Comparison of ENCODE assay signal across 8 cellular contexts in the genomic region with DNA sequence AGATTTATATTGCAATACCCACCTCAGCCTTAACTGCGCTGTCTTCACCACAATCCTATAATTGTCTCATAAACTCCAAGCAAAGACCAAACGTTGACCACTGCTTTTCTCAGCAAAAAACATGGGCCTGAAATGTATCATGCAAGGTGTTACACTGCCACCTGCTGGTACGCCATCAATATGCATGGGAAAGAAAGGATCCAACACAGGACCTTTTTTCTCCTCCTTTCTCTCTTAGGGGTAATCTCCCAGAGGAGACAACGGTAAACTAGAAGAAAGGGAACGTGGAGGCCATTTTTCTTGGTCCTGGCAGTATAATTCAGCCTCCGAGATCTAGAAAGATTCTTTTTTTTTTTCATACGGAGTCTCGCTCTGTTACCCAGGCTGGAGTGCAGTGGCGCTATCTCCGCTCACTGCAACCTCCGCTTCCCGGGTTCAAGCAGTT.
DNase-seq lines count a peak whose midpoint lies in the region; ATAC-seq, FAIRE-seq and TF ChIP-seq lines count a peak whose summit lies in the region.

No MANE protein-coding gene starts in this region.

- no peak overlapping the region for H2AFZ ChIP-seq in trophoblast cell (ENCODE audit: insufficient read depth, low read length, poor library complexity)

- no peak overlapping the region for H3K23ac ChIP-seq in trophoblast cell (ENCODE audit: low read length)

- no peaks in the 10 kb centered on the region for H3K36me3 Mint-ChIP-seq in activated naive CD4-positive, alpha-beta T cell treated with anti-CD3 and anti-CD28 coated beads for 36 hours (ENCODE audit: low read depth)

- no peaks in the 10 kb centered on the region for H3K27me3 ChIP-seq in trophoblast cell (ENCODE audit: insufficient read depth, low read length)
- H3K27me3 ChIP-seq in upper lobe of right lung = no peaks in the 10 kb centered on the region

- CTCF ChIA-PET in activated naive CD4-positive, alpha-beta T cell treated with anti-CD3 and anti-CD28 coated beads for 36 hours (lab: Charles Lee) = interaction anchor here (0.6 to 5.9 kb wide), 31 partner anchors 10 to 1030 kb away, joined by 3 to 177 read pairs (median 6); a partner anchor contains a TSS

- H4K12ac ChIP-seq in trophoblast cell (ENCODE audit: low read depth, low read length) = no peak overlapping the region

- H2BK12ac ChIP-seq in trophoblast cell (ENCODE audit: low read length) = no peak overlapping the region

- H3K36me3 ChIP-seq in trophoblast cell (ENCODE audit: control insufficient read depth in 1 of 2, insufficient read depth in 2 of 2, low read length in 2 of 2) (no peaks in the 10 kb centered on the region), upper lobe of right lung (no peaks in the 10 kb centered on the region)

- H3K9ac ChIP-seq in trophoblast cell (ENCODE audit: low read length) = no peak overlapping the region

- peak; percentile 94 for TF ChIP-seq CTCF in upper lobe of right lung (IDR thresholded peaks at IDR 0.05)

- intact Hi-C loops in activated naive CD4-positive, alpha-beta T cell treated with anti-CD3 and anti-CD28 coated beads for 36 hours (cut with micrococcal nuclease) = loop anchor here (1.0 to 10.0 kb wide), 9 partner anchors 12 to 1007 kb away; a partner anchor contains a TSS
- intact Hi-C loops in upper lobe of right lung (cut with DNase I) = no loop called here

- no peaks in the 10 kb centered on the region for H3K27me3 Mint-ChIP-seq in activated naive CD4-positive, alpha-beta T cell treated with anti-CD3 and anti-CD28 coated beads for 36 hours (ENCODE audit: low read depth)

- H2BK5ac ChIP-seq in trophoblast cell (ENCODE audit: low read depth, low read length, poor library complexity) = no peak overlapping the region

- peaks cover 0 to 3% of the 10 kb centered on the region in 2 experiments for H3K4me1 ChIP-seq in trophoblast cell (ENCODE audit: control insufficient read depth in 1 of 2, insufficient read depth in 2 of 2, low read length in 2 of 2)
- H3K4me1 ChIP-seq in upper lobe of right lung = peaks cover 5% of the 10 kb centered on the region

- no peak overlapping the region for H4K8ac ChIP-seq in trophoblast cell (ENCODE audit: low read depth, low read length)

- no peaks in the 10 kb centered on the region for H3K9me3 Mint-ChIP-seq in activated naive CD4-positive, alpha-beta T cell treated with anti-CD3 and anti-CD28 coated beads for 36 hours

- H3K18ac ChIP-seq in trophoblast cell (ENCODE audit: low read length) = no peak overlapping the region

- H3K79me1 ChIP-seq in trophoblast cell (ENCODE audit: low read length) = peaks cover 2% of the 10 kb centered on the region

- no peak for TF ChIP-seq POLR2A in H54 (IDR thresholded peaks at IDR 0.05; ENCODE audit: low read depth, low read length)

- H3K79me2 ChIP-seq in trophoblast cell (ENCODE audit: control insufficient read depth, insufficient read depth, low read length, poor library complexity) = no peaks in the 10 kb centered on the region

- H3K27ac Mint-ChIP-seq in activated naive CD4-positive, alpha-beta T cell treated with anti-CD3 and anti-CD28 coated beads for 36 hours = no peak overlapping the region

- H3K4me1 Mint-ChIP-seq in activated naive CD4-positive, alpha-beta T cell treated with anti-CD3 and anti-CD28 coated beads for 36 hours (ENCODE audit: low read depth) = peaks cover 36% of the 10 kb centered on the region

- no peak overlapping the region for H2BK120ac ChIP-seq in trophoblast cell (ENCODE audit: insufficient read depth, low read length, poor library complexity)

- no peak overlapping the region for H4K91ac ChIP-seq in trophoblast cell (ENCODE audit: low read depth, low read length)

- H3K4me2 ChIP-seq in trophoblast cell (ENCODE audit: low read length) = no peak overlapping the region

- FAIRE-seq in H54 (lab: Jason Lieb, UNC) = peak; percentile 95

- no CpG with 5 or more reads among the region's 12 CpGs for WGBS in trophoblast cell (ENCODE audit: extremely low coverage, insufficient coverage, insufficient read length)

- no peak overlapping the region for H3K14ac ChIP-seq in trophoblast cell (ENCODE audit: low read length)

- no peak overlapping the region for H3K4ac ChIP-seq in trophoblast cell (ENCODE audit: low read depth, low read length)

- H3K9me3 ChIP-seq in trophoblast cell (ENCODE audit: insufficient read depth, low read depth, low read length) (no peaks in the 10 kb centered on the region), upper lobe of right lung (no peaks in the 10 kb centered on the region)

- H2AK5ac ChIP-seq in trophoblast cell (ENCODE audit: low read length) = no peak overlapping the region

- DNase-seq in ELF-1 (ENCODE audit: low read depth, low spot score) = peak; percentile 88
- peak; percentile 45 for DNase-seq in H54 (ENCODE audit: insufficient read length, low spot score)
- peak; percentile 83 for DNase-seq in MV-4-11 (lab: John Stamatoyannopoulos, UW)
- DNase-seq in SK-N-DZ (ENCODE audit: low spot score) = peak; percentile 66
- peak; percentile 93 for DNase-seq in activated naive CD4-positive, alpha-beta T cell treated with anti-CD3 and anti-CD28 coated beads for 36 hours
- peak; percentile 72 for DNase-seq in glomerular endothelial cell (ENCODE audit: extremely low read depth, low read depth, low spot score)
- DNase-seq in trophoblast cell = peak; percentile 74 to 97
- DNase-seq in upper lobe of right lung = peak; percentile 72

- H3K4me3 ChIP-seq in trophoblast cell (ENCODE audit: low read depth, low read length) (no peak overlapping the region), upper lobe of right lung (no peak overlapping the region)

- peak; percentile 97 for ATAC-seq in upper lobe of right lung

- H3K4me3 Mint-ChIP-seq in activated naive CD4-positive, alpha-beta T cell treated with anti-CD3 and anti-CD28 coated beads for 36 hours = no peak overlapping the region

- H3K27ac ChIP-seq in trophoblast cell (ENCODE audit: low read depth, low read length) (no peak overlapping the region), upper lobe of right lung (no peak overlapping the region)
